In the genomic region with DNA sequence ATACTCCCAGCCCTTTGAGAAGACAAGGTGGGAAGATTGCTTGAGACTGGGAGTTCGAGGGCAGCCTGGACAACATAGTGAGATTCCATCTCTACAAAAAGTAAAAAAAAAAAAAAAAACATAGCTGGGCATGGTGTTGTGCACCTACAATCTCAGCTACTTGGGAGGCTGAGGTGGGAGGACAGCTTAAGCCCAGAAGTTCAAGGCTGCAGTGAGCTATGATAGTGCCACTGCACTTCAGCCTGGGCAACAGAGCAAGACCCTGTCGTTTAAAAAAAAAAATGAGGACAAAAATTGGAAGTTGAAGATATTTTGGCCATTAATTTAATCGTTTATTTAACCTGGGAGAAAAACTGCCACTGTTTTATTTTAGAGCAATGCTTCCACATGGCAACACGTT, we compare ENCODE assay signal across 8 cellular contexts. TPM values are rescaled to one million over a fixed set of nuclear protein-coding genes. Genes with fewer than 3 reads are reported as not detected.
DNase-seq lines count a peak whose midpoint lies in the region; ATAC-seq, FAIRE-seq and TF ChIP-seq lines count a peak whose summit lies in the region.

No MANE protein-coding gene starts in this region.

- peak overlapping the region in 1 of 2 experiments; percentile 79; a peak in 3 of 4 replicates for H3K9ac ChIP-seq in K562 (ENCODE audit: insufficient read depth in 1 of 2, low read depth in 2 of 2, low read length in 2 of 2)

- POLR2A ChIA-PET in K562 (lab: Yijun Ruan, JAX): interaction anchor here (1.0 to 1.6 kb wide), 3 partner anchors 9 to 207 kb away, joined by 3 to 5 read pairs (median 3); no protein-coding TSS in a partner anchor

- ATAC-seq in Right ventricle myocardium superior (ENCODE audit: poor library complexity): no peak
- ATAC-seq in K562: no peak
- ATAC-seq in lung (ENCODE audit: insufficient read depth, low FRiP score): no peak
- ATAC-seq in GM21528 (IDR thresholded peaks at IDR 0.05; ENCODE audit: low FRiP score, unreplicated experiment): no peak

- H3K9me1 ChIP-seq in K562 (ENCODE audit: control insufficient read depth, insufficient read depth, low read length): peaks cover 3% of the 10 kb centered on the region

- in situ Hi-C loops in K562 (cut with MboI) (no loop called here), G401 (cut with HindIII; ENCODE audit: low sequenced_read_pairs) (no loop called here)

- FAIRE-seq in K562 (lab: Jason Lieb, UNC): no peak

- peaks cover 62% of the 10 kb centered on the region for H3K4me1 ChIP-seq in left ventricle myocardium inferior
- peaks cover 12 to 16% of the 10 kb centered on the region in 2 experiments; a peak in 3 of 5 replicates for H3K4me1 ChIP-seq in K562 (replicated peaks in 1 of 2; ENCODE audit: control insufficient read depth in 2 of 2, insufficient read depth in 2 of 2, low read length in 2 of 2)
- H3K4me1 ChIP-seq in lung (ENCODE audit: control insufficient read depth in 2 of 2, insufficient read depth in 2 of 2, low read length in 2 of 2): peaks cover 15 to 21% of the 10 kb centered on the region in 2 donors

- H3K27ac ChIP-seq in left ventricle myocardium inferior (replicated peaks): peak overlapping the region; percentile 94
- H3K27ac ChIP-seq in K562 (ENCODE audit: extremely low read depth, low read depth, low read length): no peak overlapping the region; the same call in 2 of the 3 replicates
- H3K27ac ChIP-seq in lung (ENCODE audit: low read depth in 1 of 2, low read length in 1 of 2): no peak overlapping the region

- H3K27me3 ChIP-seq in left ventricle myocardium inferior (ENCODE audit: low read depth) (no peaks in the 10 kb centered on the region), K562 (ENCODE audit: control insufficient read depth in 2 of 2, insufficient read depth in 2 of 2, low read length in 2 of 2) (no peaks in the 10 kb centered on the region), lung (ENCODE audit: control insufficient read depth, insufficient read depth) (no peaks in the 10 kb centered on the region)

- no TSS peak for BruUV-seq in K562 (replicated peaks; lab: Mats Ljungman, UMichigan)

- intact Hi-C loops in left ventricle myocardium inferior (cut with micrococcal nuclease) (loop anchor here (10.0 kb wide), 1 partner anchor 213 kb away; no protein-coding TSS in a partner anchor), Right ventricle myocardium superior (cut with DNase I) (no loop called here), K562 (cut with micrococcal nuclease) (loop anchor here (5.0 kb wide), 1 partner anchor 221 kb away; a partner anchor contains a TSS)

- H3K4me3 ChIP-seq in left ventricle myocardium inferior (peak overlapping the region; percentile 100), K562 (peak overlapping the region; percentile 97), lung (peak overlapping the region; percentile 100)

- TF ChIP-seq CTCF in left ventricle myocardium inferior (IDR thresholded peaks at IDR 0.05; ENCODE audit: borderline replicate concordance) (no peak), K562 (IDR thresholded peaks at IDR 0.05 in 2 of 3, conservative IDR thresholded peaks at IDR 0.05 in 1 of 3; ENCODE audit: insufficient read depth in 2 of 3, low read depth in 1 of 3, low read length in 3 of 3) (no peak), lung (IDR thresholded peaks at IDR 0.05; ENCODE audit: control extremely low read depth, extremely low read depth) (no peak)

- H3K79me2 ChIP-seq in K562 (ENCODE audit: control insufficient read depth, insufficient read depth, low read length): peaks cover 63% of the 10 kb centered on the region

- TF ChIP-seq RAD21 in K562 (CRISPR knock-in tag; conservative IDR thresholded peaks at IDR 0.05 in 1 of 2, IDR thresholded peaks at IDR 0.05 in 1 of 2): no peak

- CTCF ChIA-PET in K562 (lab: Yijun Ruan, JAX; ENCODE audit: low intra/inter-chr PET ratio): no interaction called here

- no peak overlapping the region for H2AFZ ChIP-seq in K562 (ENCODE audit: low read depth, low read length)

- WGBS in K562 (ENCODE audit: insufficient coverage, low coverage, missing lambda C conversion rate): 11% methylated on average over 4 of the region's 4 CpGs
- 67 to 71% methylated on average over 4 of the region's 4 CpGs for WGBS in lung, 2 donors

- H3K36me3 ChIP-seq in left ventricle myocardium inferior: no peaks in the 10 kb centered on the region
- H3K36me3 ChIP-seq in K562 (ENCODE audit: control insufficient read depth, insufficient read depth, low read length): peaks cover 42% of the 10 kb centered on the region; the same call in 2 of the 3 replicates
- H3K36me3 ChIP-seq in lung (ENCODE audit: control insufficient read depth in 2 of 2, insufficient read depth in 2 of 2, low read length in 2 of 2): peaks cover 0 to 6% of the 10 kb centered on the region in 2 donors

- DNase-seq in left ventricle myocardium inferior (no peak), Right ventricle myocardium superior (no peak), K562 (ENCODE audit: extremely low read depth in 1 of 4, low spot score in 3 of 4) (no peak), lung (ENCODE audit: low spot score) (no peak), G401 (ENCODE audit: low spot score) (no peak)
- DNase-seq in activated effector memory CD4-positive, alpha-beta T cell treated with anti-CD3 and anti-CD28 coated beads, Interleukin-2, amount 50 U/mL, for 16 hours: no peak
- DNase-seq in activated CD4-positive, CD25-positive, alpha-beta regulatory T cell treated with anti-CD3 and anti-CD28 coated beads, Interleukin-2, amount 50 U/mL, for 72 hours: no peak

- TF ChIP-seq EP300 in K562 (IDR thresholded peaks at IDR 0.05; ENCODE audit: low read length): no peak

- H4K20me1 ChIP-seq in K562 (replicated peaks; ENCODE audit: control insufficient read depth, insufficient read depth, low read length): peaks cover 35% of the 10 kb centered on the region

- no peak for TF ChIP-seq POLR2A in K562 (conservative IDR thresholded peaks at IDR 0.05)

- H3K9me3 ChIP-seq in left ventricle myocardium inferior (replicated peaks): no peaks in the 10 kb centered on the region
- H3K9me3 ChIP-seq in K562 (replicated peaks; ENCODE audit: control insufficient read depth, insufficient read depth, low read depth, low read length): no peaks in the 10 kb centered on the region
- H3K9me3 ChIP-seq in lung (ENCODE audit: control insufficient read depth in 2 of 2, insufficient read depth in 1 of 2, low read length in 1 of 2): no peaks in the 10 kb centered on the region

- H3K4me2 ChIP-seq in K562 (ENCODE audit: insufficient read depth, low read length): peak overlapping the region; percentile 89

RNA-seq across cellular contexts. Expression of a gene that starts 1.1 kb away (rescaled TPM):
- total RNA-seq in left ventricle myocardium inferior (13.8 TPM), Right ventricle myocardium superior (11.4 TPM), K562 (2014; rRNA removed) (26.7 and 34.9 TPM in 2 replicates), K562 (2014; rRNA removed; fragmentation: Illumina TruSeq; extraction: Trizol) (23.3 and 26.1 TPM in 2 replicates), K562 (2015; rRNA removed; fragmentation: Illumina TruSeq; extraction: Trizol) (26.2 and 28.5 TPM in 2 replicates), K562 (2021) (51.9 and 53.6 TPM in 2 replicates), lung (10 to 100 TPM; 16.2 to 17.6 TPM)
- total RNA-seq in K562 (2011; cell fraction: chromatin; rRNA removed; ENCODE audit: low replicate concordance): 87.7 and 116 TPM in 2 replicates
- total RNA-seq in K562 (2011; cell fraction: nucleolus; rRNA removed): 77.1 and 89.9 TPM in 2 replicates
- 74.4 and 81.8 TPM in 2 replicates for total RNA-seq in K562 (2011; cell fraction: nucleoplasm; rRNA removed)
- polyA plus RNA-seq in K562 (2011; rRNA removed) (10.6 and 15.0 TPM in 2 replicates), K562 (2014; fragmentation: Illumina TruSeq; extraction: Trizol) (21.5 and 23.0 TPM in 2 replicates), K562 (2014; fragmentation: Nextera tagmentation; extraction: Ambion mirVana) (1 to 10 TPM in 1 of 2 experiments, under 1 TPM in 1; 0.97 to 1.4 TPM), K562 (2014; rRNA removed) (15.8 and 17.4 TPM in 2 replicates), lung (1 to 10 TPM; 3.7 to 6.6 TPM)
- polyA plus RNA-seq in K562 (2011; cell fraction: cytosol; rRNA removed): 8.2 and 11.3 TPM in 2 replicates
- 24.6 and 51.6 TPM in 2 replicates for polyA plus RNA-seq in K562 (2011; cell fraction: nucleus; rRNA removed)
- polyA plus RNA-seq in K562 (2012): 13.5 and 22.2 TPM in 2 replicates
- polyA minus RNA-seq in K562 (2011; rRNA and poly(A)+ RNA removed): 38.5 and 45.9 TPM in 2 replicates
- 34.2 and 36.6 TPM in 2 replicates for polyA minus RNA-seq in K562 (2011; cell fraction: cytosol; rRNA and poly(A)+ RNA removed)
- 57.2 and 58.4 TPM in 2 replicates for polyA minus RNA-seq in K562 (2011; cell fraction: nucleus; rRNA and poly(A)+ RNA removed)
- total RNA-seq in G401 (2014; rRNA removed; shearing (Covaris generic)): 12.6 and 20.9 TPM in 2 replicates

RNA-seq across cellular contexts. Expression of a gene that starts 20.8 kb away (rescaled TPM):
- total RNA-seq in left ventricle myocardium inferior (13.9 TPM), Right ventricle myocardium superior (12.9 TPM), K562 (2014; rRNA removed) (not detected in 2 replicates), K562 (2014; rRNA removed; fragmentation: Illumina TruSeq; extraction: Trizol) (not detected in 2 replicates), K562 (2015; rRNA removed; fragmentation: Illumina TruSeq; extraction: Trizol) (not detected in 2 replicates), K562 (2021) (0.22 TPM in 1 of 2 replicates, not detected in the other), lung (10 to 100 TPM; 13.9 to 59.0 TPM)
- total RNA-seq in K562 (2011; cell fraction: chromatin; rRNA removed; ENCODE audit: low replicate concordance): not detected in 2 replicates
- total RNA-seq in K562 (2011; cell fraction: nucleolus; rRNA removed): not detected in 2 replicates
- total RNA-seq in K562 (2011; cell fraction: nucleoplasm; rRNA removed): not detected in 2 replicates
- polyA plus RNA-seq in K562 (2011; rRNA removed) (not detected in 2 replicates), K562 (2014; fragmentation: Illumina TruSeq; extraction: Trizol) (not detected in 2 replicates), K562 (2014; fragmentation: Nextera tagmentation; extraction: Ambion mirVana) (not detected), K562 (2014; rRNA removed) (not detected in 2 replicates), lung (10 to 100 TPM; 44.5 to 52.7 TPM)
- polyA plus RNA-seq in K562 (2011; cell fraction: cytosol; rRNA removed): not detected in 2 replicates
- not detected in 2 replicates for polyA plus RNA-seq in K562 (2011; cell fraction: nucleus; rRNA removed)
- not detected in 2 replicates for polyA plus RNA-seq in K562 (2012)
- polyA minus RNA-seq in K562 (2011; rRNA and poly(A)+ RNA removed): not detected in 2 replicates
- 1.6 and 2.0 TPM in 2 replicates for polyA minus RNA-seq in K562 (2011; cell fraction: cytosol; rRNA and poly(A)+ RNA removed)
- polyA minus RNA-seq in K562 (2011; cell fraction: nucleus; rRNA and poly(A)+ RNA removed): not detected in 2 replicates
- total RNA-seq in G401 (2014; rRNA removed; shearing (Covaris generic)): 2.3 TPM in 1 of 2 replicates, not detected in the other
